ENCODE assay signal across 12 cellular contexts in the genomic region with DNA sequence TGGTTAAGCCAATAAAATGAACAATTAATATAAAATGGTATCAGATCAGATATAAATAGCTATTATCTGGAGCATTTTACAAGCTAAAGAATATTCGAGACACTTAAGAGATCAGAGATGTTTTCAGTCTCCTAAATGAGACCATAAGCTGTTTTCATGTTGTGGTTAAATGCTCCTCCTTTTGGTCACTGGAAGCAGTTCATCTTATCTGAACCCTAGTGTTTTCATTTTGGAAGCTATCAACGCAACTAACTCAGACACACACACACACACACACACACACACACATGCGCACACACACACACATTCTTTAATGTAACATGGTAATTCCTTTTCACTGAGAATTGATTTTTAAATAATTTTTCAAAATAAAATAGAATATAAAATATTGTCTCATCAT. TPM values are rescaled to one million over a fixed set of nuclear protein-coding genes. Genes with fewer than 3 reads are reported as not detected.
DNase-seq lines count a peak whose midpoint lies in the region; ATAC-seq, FAIRE-seq and TF ChIP-seq lines count a peak whose summit lies in the region.
"Had no signal": no experiment of that assay in that cellular context is flagged by ENCODE, and none has a peak within 500 bp of the region (broad histone marks: within the 10 kb centered on the region; RNA-seq: fewer than 3 reads in every experiment).

No MANE protein-coding gene starts in this region.

- H3K4me2 ChIP-seq in K562 (ENCODE audit: insufficient read depth, low read length): no peak overlapping the region

- H3K9ac ChIP-seq in K562 (ENCODE audit: insufficient read depth in 1 of 2, low read depth in 2 of 2, low read length in 2 of 2): no peak overlapping the region

- no TSS peak for BruUV-seq in K562 (replicated peaks; lab: Mats Ljungman, UMichigan)

- H3K9me3 ChIP-seq in K562 (replicated peaks; ENCODE audit: control insufficient read depth, insufficient read depth, low read depth, low read length): no peaks in the 10 kb centered on the region
- no peaks in the 10 kb centered on the region for H3K9me3 ChIP-seq in right atrium auricular region
- H3K9me3 ChIP-seq: gastrocnemius medialis, lower lobe of right lung, pancreas had no signal

- no peak for TF ChIP-seq EP300 in K562 (IDR thresholded peaks at IDR 0.05; ENCODE audit: low read length)

- TF ChIP-seq CTCF in LNCaP clone FGC (IDR thresholded peaks at IDR 0.05; ENCODE audit: control insufficient read depth, extremely low read depth, insufficient read depth): peak; percentile 21; the same call in 1 of the 2 replicates
- TF ChIP-seq CTCF in K562 (IDR thresholded peaks at IDR 0.05 in 2 of 3, conservative IDR thresholded peaks at IDR 0.05 in 1 of 3; ENCODE audit: insufficient read depth in 2 of 3, low read depth in 1 of 3, low read length in 3 of 3): peak; percentile 15 to 64 (median 23); a peak in 3 of 6 replicates
- TF ChIP-seq CTCF in kidney epithelial cell (IDR thresholded peaks at IDR 0.05; ENCODE audit: insufficient read depth, low read length, poor library complexity, severe bottlenecking): peak; percentile 1
- peak in 1 of 2 donors; percentile 24 for TF ChIP-seq CTCF in right atrium auricular region (IDR thresholded peaks at IDR 0.05)

- TF ChIP-seq RAD21 in K562 (CRISPR knock-in tag; conservative IDR thresholded peaks at IDR 0.05 in 1 of 2, IDR thresholded peaks at IDR 0.05 in 1 of 2): peak; percentile 56 to 77

- H3K4me3 ChIP-seq in LNCaP clone FGC (ENCODE audit: low read depth, low read length) (no peak overlapping the region), K562 (no peak overlapping the region), kidney epithelial cell (ENCODE audit: low read depth, low read length) (no peak overlapping the region), right atrium auricular region (no peak overlapping the region)
- H3K4me3 ChIP-seq: gastrocnemius medialis, lower lobe of right lung, pancreas had no signal

- H3K79me2 ChIP-seq in K562 (ENCODE audit: control insufficient read depth, insufficient read depth, low read length): no peaks in the 10 kb centered on the region

- H3K27ac ChIP-seq in K562 (ENCODE audit: extremely low read depth, low read depth, low read length): no peak overlapping the region
- H3K27ac ChIP-seq in right atrium auricular region: no peak overlapping the region
- H3K27ac ChIP-seq: gastrocnemius medialis, lower lobe of right lung, pancreas had no signal

- no peaks in the 10 kb centered on the region for H3K36me3 ChIP-seq in K562 (ENCODE audit: control insufficient read depth, insufficient read depth, low read length)
- H3K36me3 ChIP-seq in kidney epithelial cell (ENCODE audit: control insufficient read depth, insufficient read depth, low read length): no peaks in the 10 kb centered on the region
- no peaks in the 10 kb centered on the region for H3K36me3 ChIP-seq in right atrium auricular region
- H3K36me3 ChIP-seq: gastrocnemius medialis, lower lobe of right lung, pancreas had no signal

- no peaks in the 10 kb centered on the region for H4K20me1 ChIP-seq in K562 (replicated peaks; ENCODE audit: control insufficient read depth, insufficient read depth, low read length)

- CTCF ChIA-PET in K562 (lab: Yijun Ruan, JAX; ENCODE audit: low intra/inter-chr PET ratio): interaction anchor here (1.4 kb wide), 1 partner anchor 140 kb away, joined by 4 read pairs; no protein-coding TSS in a partner anchor

- 0 out of 5 replicates have a peak, but pooled peaks cover 0 to 3% of the 10 kb centered on the region in 2 experiments for H3K4me1 ChIP-seq in K562 (replicated peaks in 1 of 2; ENCODE audit: control insufficient read depth in 2 of 2, insufficient read depth in 2 of 2, low read length in 2 of 2)
- H3K4me1 ChIP-seq in right atrium auricular region: no peaks in the 10 kb centered on the region
- H3K4me1 ChIP-seq: gastrocnemius medialis, lower lobe of right lung, pancreas had no signal

- H3K9me1 ChIP-seq in K562 (ENCODE audit: control insufficient read depth, insufficient read depth, low read length): no peaks in the 10 kb centered on the region

- 14% methylated on average over 3 of the region's 3 CpGs for WGBS in K562 (ENCODE audit: insufficient coverage, low coverage, missing lambda C conversion rate)

- DNase-seq in DMS114 treated with DMSO at 0.1 percent for 48 hours (lab: John Stamatoyannopoulos, UW; ENCODE audit: unreplicated experiment) (peak; percentile 8), LNCaP clone FGC (ENCODE audit: low read depth) (no peak), K562 (ENCODE audit: extremely low read depth in 1 of 4, low spot score in 3 of 4) (peak in 2 of 4 experiments; percentile 29 to 34), kidney epithelial cell (ENCODE audit: low read depth) (no peak), NCI-H2029 (lab: John Stamatoyannopoulos, UW) (no peak), right atrium auricular region (ENCODE audit: low spot score) (no peak)
- no peak for DNase-seq in activated CD4-positive, alpha-beta T cell treated with anti-CD3 and anti-CD28 coated beads for 4 hours
- DNase-seq: gastrocnemius medialis, lower lobe of right lung, NCI-H2081 treated with DMSO at 0.1 percent for 48 hours, pancreas had no signal

- intact Hi-C loops in K562 (cut with micrococcal nuclease): loop anchor here (1.0 kb wide), 1 partner anchor 140 kb away; no protein-coding TSS in a partner anchor

- H3K27me3 ChIP-seq in K562 (ENCODE audit: control insufficient read depth in 2 of 2, insufficient read depth in 2 of 2, low read length in 2 of 2) (no peaks in the 10 kb centered on the region), kidney epithelial cell (ENCODE audit: control insufficient read depth, insufficient read depth, low read length) (no peaks in the 10 kb centered on the region), right atrium auricular region (no peaks in the 10 kb centered on the region)
- H3K27me3 ChIP-seq: gastrocnemius medialis, pancreas had no signal

- H2AFZ ChIP-seq in K562 (ENCODE audit: low read depth, low read length): no peak overlapping the region

- TF ChIP-seq POLR2A in K562 (conservative IDR thresholded peaks at IDR 0.05): no peak

- peak; percentile 82 for ATAC-seq in K562
- ATAC-seq: gastrocnemius medialis, lower lobe of right lung, pancreas had no signal

- in situ Hi-C loops in K562 (cut with MboI): no loop called here

- peak; percentile 81 for FAIRE-seq in K562 (lab: Jason Lieb, UNC)
- FAIRE-seq: pancreas, RCC 7860 had no signal

- POLR2A ChIA-PET in K562 (lab: Yijun Ruan, JAX): interaction anchor here (1.7 kb wide), 1 partner anchor 16 kb away, joined by 4 read pairs; no protein-coding TSS in a partner anchor

TF ChIP-seq in K562, 482 proteins besides CTCF, POLR2A, EP300 and RAD21:
- TF ChIP-seq TEAD4 (IDR thresholded peaks at IDR 0.05; ENCODE audit: low read length) (0 out of 2 replicates have a peak, but pooled peaks have one; percentile 11), TEAD4 (CRISPR knock-in tag; IDR thresholded peaks at IDR 0.05; ENCODE audit: borderline replicate concordance) (no peak), HDAC6 (IDR thresholded peaks at IDR 0.05; ENCODE audit: low read depth, low read length) (no peak), RCOR1 (IDR thresholded peaks at IDR 0.05; ENCODE audit: borderline replicate concordance in 1 of 2, low read depth in 2 of 2, low read length in 2 of 2) (peak in 1 of 2 experiments; percentile 3; a peak in 1 of 4 replicates), NCOR1 (IDR thresholded peaks at IDR 0.05) (0 out of 2 replicates have a peak, but pooled peaks have one; percentile 28), DEAF1 (CRISPR knock-in tag; IDR thresholded peaks at IDR 0.05) (0 out of 2 replicates have a peak, but pooled peaks have one; percentile 25), ARID1B (IDR thresholded peaks at IDR 0.05) (peak; percentile 11; the same call in 1 of the 2 replicates), FOXK2 (conservative IDR thresholded peaks at IDR 0.05 in 1 of 2, IDR thresholded peaks at IDR 0.05 in 1 of 2; ENCODE audit: low read depth in 2 of 2) (peak in 1 of 2 experiments; percentile 52; a peak in 1 of 4 replicates), BACH1 (tag; IDR thresholded peaks at IDR 0.05) (no peak)

RNA-seq across cellular contexts. Expression of gene LRRC8C, which starts 10.0 kb away (rescaled TPM):
- total RNA-seq in K562 (2011; cell fraction: chromatin; rRNA removed; ENCODE audit: low replicate concordance): 10.5 and 20.3 TPM in 2 replicates
- 9.2 and 9.7 TPM in 2 replicates for total RNA-seq in K562 (2011; cell fraction: nucleolus; rRNA removed)
- total RNA-seq in K562 (2011; cell fraction: nucleoplasm; rRNA removed): 16.8 and 27.9 TPM in 2 replicates
- total RNA-seq in K562 (2014; rRNA removed) (3.3 and 3.7 TPM in 2 replicates), K562 (2014; rRNA removed; fragmentation: Illumina TruSeq; extraction: Trizol) (4.5 and 5.5 TPM in 2 replicates), K562 (2015; rRNA removed; fragmentation: Illumina TruSeq; extraction: Trizol) (5.2 TPM in 2 replicates), K562 (2021) (4.9 and 5.0 TPM in 2 replicates), kidney epithelial cell (2.3 and 2.7 TPM in 2 replicates), right atrium auricular region (10 to 100 TPM in 1 of 2 donors, 1 to 10 TPM in 1; 9.0 to 11.5 TPM)
- polyA plus RNA-seq in K562 (2011; rRNA removed) (12.5 and 14.7 TPM in 2 replicates), K562 (2014; fragmentation: Illumina TruSeq; extraction: Trizol) (4.5 and 5.3 TPM in 2 replicates), K562 (2014; fragmentation: Nextera tagmentation; extraction: Ambion mirVana) (1 to 10 TPM in 1 of 2 experiments, under 1 TPM in 1; 1.00 to 1.3 TPM), K562 (2014; rRNA removed) (3.0 and 3.2 TPM in 2 replicates)
- polyA plus RNA-seq in K562 (2011; cell fraction: cytosol; rRNA removed): 4.0 and 9.3 TPM in 2 replicates
- polyA plus RNA-seq in K562 (2011; cell fraction: nucleus; rRNA removed): 4.5 and 9.3 TPM in 2 replicates
- polyA plus RNA-seq in K562 (2012): 4.2 and 4.9 TPM in 2 replicates
- polyA minus RNA-seq in K562 (2011; rRNA and poly(A)+ RNA removed): 17.7 and 29.5 TPM in 2 replicates
- polyA minus RNA-seq in K562 (2011; cell fraction: cytosol; rRNA and poly(A)+ RNA removed): 6.7 and 8.6 TPM in 2 replicates
- 4.0 and 11.3 TPM in 2 replicates for polyA minus RNA-seq in K562 (2011; cell fraction: nucleus; rRNA and poly(A)+ RNA removed)
